16 cellular contexts compared by ENCODE assay signal in the genomic region with DNA sequence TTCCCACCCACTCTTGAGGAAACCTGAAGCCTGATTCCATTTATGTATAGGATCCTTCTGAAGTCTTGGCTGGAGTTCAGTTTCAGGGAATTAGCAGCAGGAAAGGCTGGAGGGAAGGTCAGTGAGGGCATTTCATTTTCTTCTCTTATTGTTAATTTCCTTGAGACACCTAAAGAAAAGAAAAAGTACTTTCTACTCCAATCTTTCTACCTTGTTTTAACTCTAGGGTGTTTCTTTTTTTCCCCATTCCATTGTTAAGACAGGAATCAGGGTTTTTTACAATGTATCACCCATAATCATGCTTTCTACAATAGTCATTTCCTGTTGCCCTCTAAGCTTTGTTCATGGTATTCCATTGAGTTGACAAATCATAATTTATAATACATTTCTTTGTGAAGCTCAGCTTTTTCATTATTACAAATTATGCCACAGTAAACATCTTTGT. TPM values are rescaled to one million over a fixed set of nuclear protein-coding genes. Genes with fewer than 3 reads are reported as not detected.
DNase-seq lines count a peak whose midpoint lies in the region; ATAC-seq and TF ChIP-seq lines count a peak whose summit lies in the region.
"Had no signal": no experiment of that assay in that cellular context is flagged by ENCODE, and none has a peak within 500 bp of the region (broad histone marks: within the 10 kb centered on the region; RNA-seq: fewer than 3 reads in every experiment).

No MANE protein-coding gene starts in this region.

- no peak for ATAC-seq in HG03469 (IDR thresholded peaks at IDR 0.05; ENCODE audit: unreplicated experiment)
- no peak for ATAC-seq in T-helper 17 cell

- TF ChIP-seq CTCF in RWPE1 (conservative IDR thresholded peaks at IDR 0.05; ENCODE audit: low read depth) = no peak

- H3K27me3 Mint-ChIP-seq in T-helper 17 cell = no peaks in the 10 kb centered on the region

- H3K4me3 Mint-ChIP-seq in T-helper 17 cell = no peak overlapping the region
- H3K4me3 Mint-ChIP-seq: activated naive CD4-positive, alpha-beta T cell treated with anti-CD3 and anti-CD28 coated beads, Interleukin-2, amount 50 U/mL, for 24 hours had no signal

- no peak overlapping the region; the same call in 1 of the 2 replicates for H3K27ac ChIP-seq in RWPE1
- H3K27ac ChIP-seq: stomach had no signal

- H3K9me3 ChIP-seq in T-helper 17 cell (ENCODE audit: control insufficient read depth, low read length, poor library complexity, severe bottlenecking) = no peaks in the 10 kb centered on the region

- no peak overlapping the region for H3K27ac Mint-ChIP-seq in T-helper 17 cell
- H3K27ac Mint-ChIP-seq: activated naive CD4-positive, alpha-beta T cell treated with anti-CD3 and anti-CD28 coated beads, Interleukin-2, amount 50 U/mL, for 24 hours had no signal

- DNase-seq in GM03348 (ENCODE audit: low spot score) (peak; percentile 61), RWPE1 (ENCODE audit: low spot score) (peak; percentile 93), fibroblast of gingiva (ENCODE audit: low read depth) (peak; percentile 32), renal cortical epithelial cell (ENCODE audit: low read depth) (peak; percentile 73), NAMALWA (ENCODE audit: low spot score) (no peak), ecto neural progenitor cell (ENCODE audit: low spot score) (no peak), T-helper 17 cell (no peak)
- DNase-seq: cortex of kidney, hypothalamus, mesendoderm, NCI-H1092 treated with DMSO at 0.1 percent for 48 hours, NCI-H446 treated with DMSO at 0.1 percent for 48 hours, posterior cingulate gyrus, stomach had no signal

- POLR2A ChIA-PET in RWPE1 (lab: Yijun Ruan, JAX; ENCODE audit: low non-redundant PET) = no interaction called here

- CTCF ChIA-PET in RWPE1 (lab: Yijun Ruan, JAX) = interaction anchor here (0.6 to 1.1 kb wide), 3 partner anchors 148 to 1302 kb away, joined by 3 read pairs; no protein-coding TSS in a partner anchor

- no peaks in the 10 kb centered on the region for H3K36me3 Mint-ChIP-seq in T-helper 17 cell (ENCODE audit: low read depth)

- no peaks in the 10 kb centered on the region for H3K4me1 Mint-ChIP-seq in T-helper 17 cell
- H3K4me1 Mint-ChIP-seq: activated naive CD4-positive, alpha-beta T cell treated with anti-CD3 and anti-CD28 coated beads, Interleukin-2, amount 50 U/mL, for 24 hours had no signal

RNA-seq across cellular contexts. Expression of a gene that starts 27.4 kb away (rescaled TPM):
- total RNA-seq in renal cortical epithelial cell = 68.8 and 71.7 TPM in 2 replicates
- 10 to 100 TPM; 47.2 to 50.1 TPM for total RNA-seq in T-helper 17 cell

Comparison
In these comparisons a context has a peak if more than half of its experiments do, and no peak if none do; other contexts are left out.
1. DNase-seq: peak in GM03348 (single experiment), RWPE1 (single experiment), fibroblast of gingiva (single experiment) and renal cortical epithelial cell (single experiment); none in NAMALWA (single experiment), ecto neural progenitor cell (single experiment) and T-helper 17 cell (0 of 3).